Comparison of ENCODE assay signal across 8 cellular contexts in the genomic region with DNA sequence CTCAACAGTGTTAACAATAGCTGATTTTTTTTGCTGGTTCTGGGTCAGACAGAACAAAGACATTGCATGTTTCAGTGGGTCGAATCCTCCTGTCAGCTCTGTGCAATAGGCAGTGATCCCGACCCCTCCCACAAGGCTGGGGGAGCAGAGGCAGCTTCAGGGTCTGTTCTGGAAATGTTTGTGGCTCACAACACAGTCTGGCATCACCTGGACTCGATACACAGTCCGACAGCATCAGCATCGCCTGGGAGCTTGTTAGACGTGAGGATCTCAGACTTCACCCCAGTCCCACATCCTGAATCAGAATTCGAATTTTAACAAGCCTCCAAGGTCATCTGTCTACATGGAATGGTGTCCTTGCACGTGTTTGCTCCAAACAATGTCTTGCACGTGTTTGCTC.
"Had no signal": no experiment of that assay in that cellular context is flagged by ENCODE, and none has a peak within 500 bp of the region (broad histone marks: within the 10 kb centered on the region; RNA-seq: fewer than 3 reads in every experiment).

No MANE protein-coding gene starts in this region.

- FAIRE-seq: K562 had no signal

- H3K4me2 ChIP-seq: GM23338 had no signal

- H3K4me3 ChIP-seq: GM23338, HAP-1, K562 had no signal

- H3K4me3 Mint-ChIP-seq: GM23338, HFFc6 had no signal

- H3K27ac Mint-ChIP-seq: GM23338, HFFc6 had no signal

- DNase-seq: H7, HFFc6, IMR-90 had no signal

- H3K4me1 ChIP-seq: HAP-1 had no signal

- H3K4me1 Mint-ChIP-seq: GM23338 had no signal

- ATAC-seq: GM23338, HCT116, K562 had no signal

- H2AFZ ChIP-seq: GM23338 had no signal

- H3K36me3 ChIP-seq: HAP-1 had no signal

- H3K27ac ChIP-seq: HL-60 had no signal
